30 cellular contexts compared by ENCODE assay signal in the genomic region with DNA sequence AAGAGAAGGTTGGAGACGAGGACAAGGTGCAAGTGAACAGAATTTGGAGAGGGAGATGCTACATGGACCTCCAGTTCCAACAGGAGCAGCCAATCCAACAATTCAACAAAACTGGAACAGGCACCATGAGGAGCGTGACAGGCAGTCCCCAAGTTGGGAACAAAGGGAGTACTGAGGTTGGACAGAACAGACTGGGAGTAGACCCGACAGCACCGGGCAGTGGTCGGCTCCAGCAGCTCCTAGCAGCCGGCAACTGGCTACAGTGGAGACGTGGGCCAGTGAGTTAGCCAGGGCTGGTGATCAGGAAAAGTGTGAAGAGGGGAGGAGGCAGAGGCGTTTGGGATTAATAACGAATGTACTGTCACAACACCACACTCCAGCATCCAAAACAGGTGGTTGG.
"Had no signal": no experiment of that assay in that cellular context is flagged by ENCODE, and none has a peak within 500 bp of the region (broad histone marks: within the 10 kb centered on the region; RNA-seq: fewer than 3 reads in every experiment).

No MANE protein-coding gene starts in this region.

- H3K9me3 ChIP-seq: ascending aorta, MG63 had no signal

- H3K27ac ChIP-seq: ascending aorta had no signal

- DNase-seq: activated CD4-positive, alpha-beta T cell treated with anti-CD3 and anti-CD28 coated beads, Interleukin-2, amount 10 ng/mL, durations not matched to agents 24 days and 14 days; activated CD4-positive, alpha-beta T cell treated with anti-CD3 and anti-CD28 coated beads, Interleukin-2, amount 50 U/mL, for 4 hours; activated CD8-positive, alpha-beta T cell treated with anti-CD3 and anti-CD28 coated beads for 36 hours; activated gamma-delta T cell; activated naive CD4-positive, alpha-beta T cell treated with Interleukin-2 at 50 U/mL for 16 hours; activated naive CD8-positive, alpha-beta T cell treated with anti-CD3 and anti-CD28 coated beads, Interleukin-2, amount 10 ng/mL, durations not matched to agents 7 days and 5 days; activated T-cell treated with anti-CD3 and anti-CD28 coated beads, Interleukin-2, amount 50 U/mL, for 1 hour; amygdala; cerebellar nuclear complex; Karpas-422; KBM-7; MG63; NCI-H1048; NCI-H1105 treated with DMSO at 0.1 percent for 48 hours; NCI-H1436; NCI-H1694; NCI-H1930; NCI-H2227 treated with DMSO at 0.1 percent for 48 hours; NCI-H446; NCI-H510A treated with DMSO at 0.1 percent for 48 hours; NCI-H526 treated with DMSO at 0.1 percent for 48 hours; NCI-H774; SIG-M5; T1000 had no signal

- H3K27me3 ChIP-seq: ascending aorta, MG63 had no signal

- ATAC-seq: activated CD8-positive, alpha-beta T cell treated with anti-CD3 and anti-CD28 coated beads for 36 hours; Panc1; Right ventricle myocardium inferior had no signal

- H3K36me3 ChIP-seq: ascending aorta, MG63 had no signal

- H3K4me1 ChIP-seq: ascending aorta had no signal

- H3K27me3 Mint-ChIP-seq: activated CD4-positive, alpha-beta T cell treated with anti-CD3 and anti-CD28 coated beads, Interleukin-2, amount 10 ng/mL, durations not matched to agents 24 days and 14 days; activated CD8-positive, alpha-beta T cell treated with anti-CD3 and anti-CD28 coated beads for 36 hours; activated naive CD4-positive, alpha-beta T cell treated with anti-CD3 and anti-CD28 coated beads, Interleukin-2, amount 50 U/mL, for 24 hours; activated naive CD8-positive, alpha-beta T cell treated with anti-CD3 and anti-CD28 coated beads, Interleukin-2, amount 10 ng/mL, durations not matched to agents 7 days and 5 days; IgD-negative memory B cell had no signal

- H3K4me3 Mint-ChIP-seq: activated CD4-positive, alpha-beta T cell treated with anti-CD3 and anti-CD28 coated beads, Interleukin-2, amount 10 ng/mL, durations not matched to agents 24 days and 14 days; activated CD8-positive, alpha-beta T cell treated with anti-CD3 and anti-CD28 coated beads for 36 hours; activated naive CD4-positive, alpha-beta T cell treated with anti-CD3 and anti-CD28 coated beads, Interleukin-2, amount 50 U/mL, for 24 hours; activated naive CD8-positive, alpha-beta T cell treated with anti-CD3 and anti-CD28 coated beads, Interleukin-2, amount 10 ng/mL, durations not matched to agents 7 days and 5 days; IgD-negative memory B cell had no signal

- H3K9me3 Mint-ChIP-seq: activated CD4-positive, alpha-beta T cell treated with anti-CD3 and anti-CD28 coated beads, Interleukin-2, amount 10 ng/mL, durations not matched to agents 24 days and 14 days; activated CD8-positive, alpha-beta T cell treated with anti-CD3 and anti-CD28 coated beads for 36 hours; activated naive CD4-positive, alpha-beta T cell treated with anti-CD3 and anti-CD28 coated beads, Interleukin-2, amount 50 U/mL, for 24 hours; activated naive CD8-positive, alpha-beta T cell treated with anti-CD3 and anti-CD28 coated beads, Interleukin-2, amount 10 ng/mL, durations not matched to agents 7 days and 5 days; activated T-helper 2 cell treated with anti-CD3 and anti-CD28 coated beads, Interferon-gamma antibody, Interleukin-2, Interleukin-4, amounts not matched to agents 10 μg/mL and 5 μg/mL and 100 μg/mL, durations not matched to agents 14 hours and 24 hours and 36 hours; IgD-negative memory B cell had no signal

- H3K27ac Mint-ChIP-seq: activated CD4-positive, alpha-beta T cell treated with anti-CD3 and anti-CD28 coated beads, Interleukin-2, amount 10 ng/mL, durations not matched to agents 24 days and 14 days; activated CD8-positive, alpha-beta T cell treated with anti-CD3 and anti-CD28 coated beads for 36 hours; activated naive CD4-positive, alpha-beta T cell treated with anti-CD3 and anti-CD28 coated beads, Interleukin-2, amount 50 U/mL, for 24 hours; activated naive CD8-positive, alpha-beta T cell treated with anti-CD3 and anti-CD28 coated beads, Interleukin-2, amount 10 ng/mL, durations not matched to agents 7 days and 5 days; activated T-helper 2 cell treated with anti-CD3 and anti-CD28 coated beads, Interferon-gamma antibody, Interleukin-2, Interleukin-4, amounts not matched to agents 10 μg/mL and 5 μg/mL and 100 μg/mL, durations not matched to agents 14 hours and 24 hours and 36 hours; IgD-negative memory B cell had no signal

- H3K4me1 Mint-ChIP-seq: activated CD4-positive, alpha-beta T cell treated with anti-CD3 and anti-CD28 coated beads, Interleukin-2, amount 10 ng/mL, durations not matched to agents 24 days and 14 days; activated naive CD4-positive, alpha-beta T cell treated with anti-CD3 and anti-CD28 coated beads, Interleukin-2, amount 50 U/mL, for 24 hours; activated naive CD8-positive, alpha-beta T cell treated with anti-CD3 and anti-CD28 coated beads, Interleukin-2, amount 10 ng/mL, durations not matched to agents 7 days and 5 days had no signal

- H3K4me3 ChIP-seq: ascending aorta, MG63 had no signal
